ENCODE assay signal across 9 cellular contexts in genomic region chr1:221611930-221612777, GRCh38.
DNase-seq lines count a peak whose midpoint lies in the region; ATAC-seq and TF ChIP-seq lines count a peak whose summit lies in the region.
"Had no signal": no experiment of that assay in that cellular context is flagged by ENCODE, and none has a peak within 500 bp of the region (broad histone marks: within the 10 kb centered on the region; RNA-seq: fewer than 3 reads in every experiment).

No MANE protein-coding gene starts in this region.

- 33% methylated on average over 6 of the region's 6 CpGs for WGBS in esophagus muscularis mucosa

- peak; percentile 87 for ATAC-seq in omental fat pad (ENCODE audit: low FRiP score)
- no peak for ATAC-seq in HG02610 (IDR thresholded peaks at IDR 0.05; ENCODE audit: unreplicated experiment)
- no peak for ATAC-seq in GM18907 (IDR thresholded peaks at IDR 0.05; ENCODE audit: unreplicated experiment)
- ATAC-seq in HG02938 (IDR thresholded peaks at IDR 0.05; ENCODE audit: unreplicated experiment): no peak

- TF ChIP-seq EP300 in esophagus muscularis mucosa (IDR thresholded peaks at IDR 0.05): no peak

- no peaks in the 10 kb centered on the region for H3K9me3 Mint-ChIP-seq in Calu3 (ENCODE audit: low read depth, unreplicated experiment)
- H3K9me3 Mint-ChIP-seq: memory B cell had no signal

- H3K4me1 Mint-ChIP-seq in Calu3 (ENCODE audit: low read depth, unreplicated experiment): peaks cover 12% of the 10 kb centered on the region
- H3K4me1 Mint-ChIP-seq: memory B cell had no signal

- DNase-seq in Calu3: peak; percentile 27
- DNase-seq in NCI-H460 (ENCODE audit: extremely low read depth, low read depth): peak; percentile 41
- no peak for DNase-seq in esophagus muscularis mucosa (ENCODE audit: extremely low spot score)
- no peak for DNase-seq in omental fat pad (ENCODE audit: low spot score)
- DNase-seq in activated gamma-delta T cell (lab: John Stamatoyannopoulos, UW): no peak

- intact Hi-C loops in Calu3 (cut with micrococcal nuclease; ENCODE audit: unreplicated experiment): no loop called here
- intact Hi-C loops in esophagus muscularis mucosa (cut with DNase I): loop anchor here (10.0 kb wide), 1 partner anchor 133 kb away; the partner anchor contains the start of gene DUSP10

- no peaks in the 10 kb centered on the region for H3K36me3 ChIP-seq in esophagus muscularis mucosa

- H3K27me3 Mint-ChIP-seq in Calu3 (ENCODE audit: unreplicated experiment): no peaks in the 10 kb centered on the region
- H3K27me3 Mint-ChIP-seq: memory B cell had no signal

- H3K4me3 Mint-ChIP-seq in Calu3 (ENCODE audit: low read depth, unreplicated experiment): no peak overlapping the region
- H3K4me3 Mint-ChIP-seq: memory B cell had no signal

- CTCF ChIA-PET in Calu3 (lab: Charles Lee): interaction anchor here (0.6 kb wide), 1 partner anchor 33 kb away, joined by 5 read pairs; no protein-coding TSS in a partner anchor

- H3K36me3 Mint-ChIP-seq in Calu3 (ENCODE audit: insufficient read depth, unreplicated experiment): no peaks in the 10 kb centered on the region
- H3K36me3 Mint-ChIP-seq: memory B cell had no signal

- H3K9me3 ChIP-seq in esophagus muscularis mucosa: no peaks in the 10 kb centered on the region

- H3K27ac Mint-ChIP-seq in Calu3 (ENCODE audit: unreplicated experiment): no peak overlapping the region
- H3K27ac Mint-ChIP-seq: memory B cell had no signal

- no peak for TF ChIP-seq POLR2A in esophagus muscularis mucosa (IDR thresholded peaks at IDR 0.05; ENCODE audit: low read depth)

- H3K4me1 ChIP-seq in esophagus muscularis mucosa: peaks cover 7 to 17% (median 10%) of the 10 kb centered on the region in 4 donors

- no peak overlapping the region for H3K4me3 ChIP-seq in esophagus muscularis mucosa

- H3K27me3 ChIP-seq in esophagus muscularis mucosa: no peaks in the 10 kb centered on the region

- peak overlapping the region; percentile 54 to 72 (median 64) for H3K27ac ChIP-seq in esophagus muscularis mucosa (replicated peaks in 1 of 4)

- BruUV-seq in Calu3 (replicated peaks; lab: Mats Ljungman, UMichigan): no TSS peak

- TF ChIP-seq CTCF in Calu3 (IDR thresholded peaks at IDR 0.05; ENCODE audit: unreplicated experiment): no peak
- no peak for TF ChIP-seq CTCF in esophagus muscularis mucosa (IDR thresholded peaks at IDR 0.05)
- no peak for TF ChIP-seq CTCF in omental fat pad (IDR thresholded peaks at IDR 0.05)

Comparison
In these comparisons a context has a peak if more than half of its experiments do, and no peak if none do; other contexts are left out.
1. DNase-seq: peak in Calu3 (single experiment) and NCI-H460 (single experiment); none in esophagus muscularis mucosa (single experiment), omental fat pad (single experiment) and activated gamma-delta T cell (single experiment).